ENCODE assay signal across 26 cellular contexts in genomic region chr1:204974326-204974725, GRCh38.
"Had no signal": no experiment of that assay in that cellular context is flagged by ENCODE, and none has a peak within 500 bp of the region (broad histone marks: within the 10 kb centered on the region; RNA-seq: fewer than 3 reads in every experiment).

No MANE protein-coding gene starts in this region.

- H3K27me3 ChIP-seq: brain microvascular endothelial cell, upper lobe of left lung had no signal

- H3K9me3 Mint-ChIP-seq: activated B cell treated with CpG ODN at 0.5 μM for 24 hours; activated CD4-positive, alpha-beta memory T cell treated with anti-CD3 and anti-CD28 coated beads, Interleukin-2, amount 10 ng/mL, durations not matched to agents 7 days and 5 days; activated naive CD4-positive, alpha-beta T cell treated with anti-CD3 and anti-CD28 coated beads, Interleukin-2, amount 10 ng/mL, durations not matched to agents 7 days and 5 days; activated naive CD8-positive, alpha-beta T cell treated with anti-CD3 and anti-CD28 coated beads, Interleukin-2, amount 50 U/mL, for 24 hours; activated T-helper 2 cell treated with anti-CD3 and anti-CD28 coated beads, Interferon-gamma antibody, Interleukin-2, Interleukin-4, amounts not matched to agents 10 μg/mL and 5 μg/mL and 100 μg/mL, durations not matched to agents 14 hours and 24 hours and 36 hours; central memory CD8-positive, alpha-beta T cell; mesothelial cell of epicardium; natural killer cell treated with Interleukin-12 subunit alpha and Interleukin-12 subunit beta and Interleukin-15 and Interleukin-18, amount 100 ng/mL, for 72 hours; stimulated activated naive B cell treated with anti-CD40 and anti-IgM and Interleukin-4, amounts not matched to agents 10 μg/mL and 1 μg/mL and 100 μg/mL, for 72 hours had no signal

- H3K27ac Mint-ChIP-seq: activated B cell treated with CpG ODN at 0.5 μM for 24 hours; activated CD4-positive, alpha-beta memory T cell treated with anti-CD3 and anti-CD28 coated beads, Interleukin-2, amount 10 ng/mL, durations not matched to agents 7 days and 5 days; activated naive CD4-positive, alpha-beta T cell treated with anti-CD3 and anti-CD28 coated beads, Interleukin-2, amount 10 ng/mL, durations not matched to agents 7 days and 5 days; activated naive CD8-positive, alpha-beta T cell treated with anti-CD3 and anti-CD28 coated beads, Interleukin-2, amount 50 U/mL, for 24 hours; activated T-helper 2 cell treated with anti-CD3 and anti-CD28 coated beads, Interferon-gamma antibody, Interleukin-2, Interleukin-4, amounts not matched to agents 10 μg/mL and 5 μg/mL and 100 μg/mL, durations not matched to agents 14 hours and 24 hours and 36 hours; mesothelial cell of epicardium; natural killer cell treated with Interleukin-12 subunit alpha and Interleukin-12 subunit beta and Interleukin-15 and Interleukin-18, amount 100 ng/mL, for 72 hours; stimulated activated naive B cell treated with anti-CD40 and anti-IgM and Interleukin-4, amounts not matched to agents 10 μg/mL and 1 μg/mL and 100 μg/mL, for 72 hours had no signal

- ATAC-seq: activated naive CD8-positive, alpha-beta T cell treated with anti-CD3 and anti-CD28 coated beads, Interleukin-2, amount 50 U/mL, for 24 hours; left lobe of liver; natural killer cell treated with Interleukin-12 subunit alpha and Interleukin-12 subunit beta and Interleukin-15 and Interleukin-18, amount 100 ng/mL, for 72 hours; stimulated activated naive B cell treated with anti-CD40 and anti-IgM and Interleukin-4, amounts not matched to agents 10 μg/mL and 1 μg/mL and 100 μg/mL, for 72 hours had no signal

- H3K36me3 Mint-ChIP-seq: activated naive CD4-positive, alpha-beta T cell treated with anti-CD3 and anti-CD28 coated beads, Interleukin-2, amount 10 ng/mL, durations not matched to agents 7 days and 5 days; mesothelial cell of epicardium; natural killer cell treated with Interleukin-12 subunit alpha and Interleukin-12 subunit beta and Interleukin-15 and Interleukin-18, amount 100 ng/mL, for 72 hours; stimulated activated naive B cell treated with anti-CD40 and anti-IgM and Interleukin-4, amounts not matched to agents 10 μg/mL and 1 μg/mL and 100 μg/mL, for 72 hours had no signal

- H3K4me3 Mint-ChIP-seq: activated B cell treated with CpG ODN at 0.5 μM for 24 hours; activated CD4-positive, alpha-beta memory T cell treated with anti-CD3 and anti-CD28 coated beads, Interleukin-2, amount 10 ng/mL, durations not matched to agents 7 days and 5 days; activated naive CD4-positive, alpha-beta T cell treated with anti-CD3 and anti-CD28 coated beads, Interleukin-2, amount 10 ng/mL, durations not matched to agents 7 days and 5 days; activated naive CD8-positive, alpha-beta T cell treated with anti-CD3 and anti-CD28 coated beads, Interleukin-2, amount 50 U/mL, for 24 hours; central memory CD8-positive, alpha-beta T cell; mesothelial cell of epicardium; natural killer cell treated with Interleukin-12 subunit alpha and Interleukin-12 subunit beta and Interleukin-15 and Interleukin-18, amount 100 ng/mL, for 72 hours; stimulated activated naive B cell treated with anti-CD40 and anti-IgM and Interleukin-4, amounts not matched to agents 10 μg/mL and 1 μg/mL and 100 μg/mL, for 72 hours had no signal

- H3K4me1 Mint-ChIP-seq: activated CD4-positive, alpha-beta memory T cell treated with anti-CD3 and anti-CD28 coated beads, Interleukin-2, amount 10 ng/mL, durations not matched to agents 7 days and 5 days; activated naive CD4-positive, alpha-beta T cell treated with anti-CD3 and anti-CD28 coated beads, Interleukin-2, amount 10 ng/mL, durations not matched to agents 7 days and 5 days; central memory CD8-positive, alpha-beta T cell; mesothelial cell of epicardium had no signal

- H3K27ac ChIP-seq: brain microvascular endothelial cell, coronary artery, thoracic aorta, upper lobe of left lung had no signal

- H3K4me1 ChIP-seq: upper lobe of left lung had no signal

- H3K9me3 ChIP-seq: thoracic aorta, upper lobe of left lung had no signal

- H3K4me3 ChIP-seq: coronary artery, lung, thoracic aorta, upper lobe of left lung had no signal

- DNase-seq: activated B cell treated with CpG ODN at 0.5 μM for 24 hours; activated CD4-positive, alpha-beta memory T cell treated with anti-CD3 and anti-CD28 coated beads, Interleukin-2, amount 10 ng/mL, durations not matched to agents 7 days and 5 days; activated CD4-positive, alpha-beta T cell treated with anti-CD3 and anti-CD28 coated beads for 48 hours; activated naive CD4-positive, alpha-beta T cell treated with anti-CD3 and anti-CD28 coated beads, Interleukin-2, amount 10 ng/mL, durations not matched to agents 7 days and 5 days; activated naive CD8-positive, alpha-beta T cell treated with anti-CD3 and anti-CD28 coated beads, Interleukin-2, amount 50 U/mL, for 24 hours; activated T-cell treated with anti-CD3 and anti-CD28 coated beads, Interleukin-2, amount 50 U/mL, for 1 hour; aorta; brain microvascular endothelial cell; erythroblast; foreskin melanocyte; glutamatergic neuron; hippocampal formation; kidney; occipital lobe; posterior cingulate gyrus; retina; stimulated activated naive B cell treated with anti-CD40 and anti-IgM and Interleukin-4, amounts not matched to agents 10 μg/mL and 1 μg/mL and 100 μg/mL, for 72 hours; upper lobe of left lung had no signal

- H3K36me3 ChIP-seq: brain microvascular endothelial cell, thoracic aorta, upper lobe of left lung had no signal
